1 cellular context compared by ENCODE assay signal in the genomic region with DNA sequence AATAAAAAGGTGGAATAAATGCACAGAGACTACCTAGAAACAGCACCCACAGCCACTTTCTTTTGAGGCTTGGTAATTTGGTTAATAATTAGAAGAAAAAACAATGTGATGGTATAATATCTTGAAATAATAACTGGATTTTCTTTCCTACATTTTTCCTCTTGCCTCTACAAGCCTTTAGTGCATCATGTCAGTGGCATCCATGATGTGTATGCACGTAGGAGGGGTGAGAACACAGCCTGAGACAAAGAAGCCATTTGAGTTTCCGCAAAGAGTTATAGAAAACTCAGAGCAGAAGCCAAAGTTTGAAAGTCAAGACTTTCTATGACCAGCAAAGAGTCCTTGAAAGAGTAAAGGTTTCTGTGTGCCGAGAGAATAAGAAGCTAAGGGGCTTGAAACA.
TF ChIP-seq lines count a peak whose summit lies in the region.

No MANE protein-coding gene starts in this region.

TF ChIP-seq in HepG2, 621 proteins besides CTCF, POLR2A, EP300 and RAD21 (continued from another document):
- TF ChIP-seq, protein P1, sequence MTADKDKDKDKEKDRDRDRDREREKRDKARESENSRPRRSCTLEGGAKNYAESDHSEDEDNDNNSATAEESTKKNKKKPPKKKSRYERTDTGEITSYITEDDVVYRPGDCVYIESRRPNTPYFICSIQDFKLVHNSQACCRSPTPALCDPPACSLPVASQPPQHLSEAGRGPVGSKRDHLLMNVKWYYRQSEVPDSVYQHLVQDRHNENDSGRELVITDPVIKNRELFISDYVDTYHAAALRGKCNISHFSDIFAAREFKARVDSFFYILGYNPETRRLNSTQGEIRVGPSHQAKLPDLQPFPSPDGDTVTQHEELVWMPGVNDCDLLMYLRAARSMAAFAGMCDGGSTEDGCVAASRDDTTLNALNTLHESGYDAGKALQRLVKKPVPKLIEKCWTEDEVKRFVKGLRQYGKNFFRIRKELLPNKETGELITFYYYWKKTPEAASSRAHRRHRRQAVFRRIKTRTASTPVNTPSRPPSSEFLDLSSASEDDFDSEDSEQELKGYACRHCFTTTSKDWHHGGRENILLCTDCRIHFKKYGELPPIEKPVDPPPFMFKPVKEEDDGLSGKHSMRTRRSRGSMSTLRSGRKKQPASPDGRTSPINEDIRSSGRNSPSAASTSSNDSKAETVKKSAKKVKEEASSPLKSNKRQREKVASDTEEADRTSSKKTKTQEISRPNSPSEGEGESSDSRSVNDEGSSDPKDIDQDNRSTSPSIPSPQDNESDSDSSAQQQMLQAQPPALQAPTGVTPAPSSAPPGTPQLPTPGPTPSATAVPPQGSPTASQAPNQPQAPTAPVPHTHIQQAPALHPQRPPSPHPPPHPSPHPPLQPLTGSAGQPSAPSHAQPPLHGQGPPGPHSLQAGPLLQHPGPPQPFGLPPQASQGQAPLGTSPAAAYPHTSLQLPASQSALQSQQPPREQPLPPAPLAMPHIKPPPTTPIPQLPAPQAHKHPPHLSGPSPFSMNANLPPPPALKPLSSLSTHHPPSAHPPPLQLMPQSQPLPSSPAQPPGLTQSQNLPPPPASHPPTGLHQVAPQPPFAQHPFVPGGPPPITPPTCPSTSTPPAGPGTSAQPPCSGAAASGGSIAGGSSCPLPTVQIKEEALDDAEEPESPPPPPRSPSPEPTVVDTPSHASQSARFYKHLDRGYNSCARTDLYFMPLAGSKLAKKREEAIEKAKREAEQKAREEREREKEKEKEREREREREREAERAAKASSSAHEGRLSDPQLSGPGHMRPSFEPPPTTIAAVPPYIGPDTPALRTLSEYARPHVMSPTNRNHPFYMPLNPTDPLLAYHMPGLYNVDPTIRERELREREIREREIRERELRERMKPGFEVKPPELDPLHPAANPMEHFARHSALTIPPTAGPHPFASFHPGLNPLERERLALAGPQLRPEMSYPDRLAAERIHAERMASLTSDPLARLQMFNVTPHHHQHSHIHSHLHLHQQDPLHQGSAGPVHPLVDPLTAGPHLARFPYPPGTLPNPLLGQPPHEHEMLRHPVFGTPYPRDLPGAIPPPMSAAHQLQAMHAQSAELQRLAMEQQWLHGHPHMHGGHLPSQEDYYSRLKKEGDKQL (CRISPR knock-in tag; IDR thresholded peaks at IDR 0.05; ENCODE audit: low read depth), result no peak
- TF ChIP-seq ZFY (CRISPR knock-in tag; IDR thresholded peaks at IDR 0.05) (no peak), FOSL2 (CRISPR knock-in tag; IDR thresholded peaks at IDR 0.05) (no peak), NR2F1 (CRISPR knock-in tag; IDR thresholded peaks at IDR 0.05) (no peak), ZC3H13 (CRISPR knock-in tag; IDR thresholded peaks at IDR 0.05) (no peak), MED1 (CRISPR knock-in tag; IDR thresholded peaks at IDR 0.05) (no peak), ZNF329 (CRISPR knock-in tag; IDR thresholded peaks at IDR 0.05; ENCODE audit: low read depth) (no peak), ZFP37 (CRISPR knock-in tag; IDR thresholded peaks at IDR 0.05; ENCODE audit: borderline replicate concordance) (no peak), ZNF256 (CRISPR knock-in tag; conservative IDR thresholded peaks at IDR 0.05) (no peak)
- TF ChIP-seq, protein P2, sequence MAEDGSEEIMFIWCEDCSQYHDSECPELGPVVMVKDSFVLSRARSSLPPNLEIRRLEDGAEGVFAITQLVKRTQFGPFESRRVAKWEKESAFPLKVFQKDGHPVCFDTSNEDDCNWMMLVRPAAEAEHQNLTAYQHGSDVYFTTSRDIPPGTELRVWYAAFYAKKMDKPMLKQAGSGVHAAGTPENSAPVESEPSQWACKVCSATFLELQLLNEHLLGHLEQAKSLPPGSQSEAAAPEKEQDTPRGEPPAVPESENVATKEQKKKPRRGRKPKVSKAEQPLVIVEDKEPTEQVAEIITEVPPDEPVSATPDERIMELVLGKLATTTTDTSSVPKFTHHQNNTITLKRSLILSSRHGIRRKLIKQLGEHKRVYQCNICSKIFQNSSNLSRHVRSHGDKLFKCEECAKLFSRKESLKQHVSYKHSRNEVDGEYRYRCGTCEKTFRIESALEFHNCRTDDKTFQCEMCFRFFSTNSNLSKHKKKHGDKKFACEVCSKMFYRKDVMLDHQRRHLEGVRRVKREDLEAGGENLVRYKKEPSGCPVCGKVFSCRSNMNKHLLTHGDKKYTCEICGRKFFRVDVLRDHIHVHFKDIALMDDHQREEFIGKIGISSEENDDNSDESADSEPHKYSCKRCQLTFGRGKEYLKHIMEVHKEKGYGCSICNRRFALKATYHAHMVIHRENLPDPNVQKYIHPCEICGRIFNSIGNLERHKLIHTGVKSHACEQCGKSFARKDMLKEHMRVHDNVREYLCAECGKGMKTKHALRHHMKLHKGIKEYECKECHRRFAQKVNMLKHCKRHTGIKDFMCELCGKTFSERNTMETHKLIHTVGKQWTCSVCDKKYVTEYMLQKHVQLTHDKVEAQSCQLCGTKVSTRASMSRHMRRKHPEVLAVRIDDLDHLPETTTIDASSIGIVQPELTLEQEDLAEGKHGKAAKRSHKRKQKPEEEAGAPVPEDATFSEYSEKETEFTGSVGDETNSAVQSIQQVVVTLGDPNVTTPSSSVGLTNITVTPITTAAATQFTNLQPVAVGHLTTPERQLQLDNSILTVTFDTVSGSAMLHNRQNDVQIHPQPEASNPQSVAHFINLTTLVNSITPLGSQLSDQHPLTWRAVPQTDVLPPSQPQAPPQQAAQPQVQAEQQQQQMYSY (CRISPR knock-in tag; IDR thresholded peaks at IDR 0.05), result no peak
- TF ChIP-seq, protein P3, sequence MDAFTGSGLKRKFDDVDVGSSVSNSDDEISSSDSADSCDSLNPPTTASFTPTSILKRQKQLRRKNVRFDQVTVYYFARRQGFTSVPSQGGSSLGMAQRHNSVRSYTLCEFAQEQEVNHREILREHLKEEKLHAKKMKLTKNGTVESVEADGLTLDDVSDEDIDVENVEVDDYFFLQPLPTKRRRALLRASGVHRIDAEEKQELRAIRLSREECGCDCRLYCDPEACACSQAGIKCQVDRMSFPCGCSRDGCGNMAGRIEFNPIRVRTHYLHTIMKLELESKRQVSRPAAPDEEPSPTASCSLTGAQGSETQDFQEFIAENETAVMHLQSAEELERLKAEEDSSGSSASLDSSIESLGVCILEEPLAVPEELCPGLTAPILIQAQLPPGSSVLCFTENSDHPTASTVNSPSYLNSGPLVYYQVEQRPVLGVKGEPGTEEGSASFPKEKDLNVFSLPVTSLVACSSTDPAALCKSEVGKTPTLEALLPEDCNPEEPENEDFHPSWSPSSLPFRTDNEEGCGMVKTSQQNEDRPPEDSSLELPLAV (CRISPR knock-in tag; conservative IDR thresholded peaks at IDR 0.05; ENCODE audit: low read depth), result no peak
